ENCODE assay signal across 8 cellular contexts in the genomic region with DNA sequence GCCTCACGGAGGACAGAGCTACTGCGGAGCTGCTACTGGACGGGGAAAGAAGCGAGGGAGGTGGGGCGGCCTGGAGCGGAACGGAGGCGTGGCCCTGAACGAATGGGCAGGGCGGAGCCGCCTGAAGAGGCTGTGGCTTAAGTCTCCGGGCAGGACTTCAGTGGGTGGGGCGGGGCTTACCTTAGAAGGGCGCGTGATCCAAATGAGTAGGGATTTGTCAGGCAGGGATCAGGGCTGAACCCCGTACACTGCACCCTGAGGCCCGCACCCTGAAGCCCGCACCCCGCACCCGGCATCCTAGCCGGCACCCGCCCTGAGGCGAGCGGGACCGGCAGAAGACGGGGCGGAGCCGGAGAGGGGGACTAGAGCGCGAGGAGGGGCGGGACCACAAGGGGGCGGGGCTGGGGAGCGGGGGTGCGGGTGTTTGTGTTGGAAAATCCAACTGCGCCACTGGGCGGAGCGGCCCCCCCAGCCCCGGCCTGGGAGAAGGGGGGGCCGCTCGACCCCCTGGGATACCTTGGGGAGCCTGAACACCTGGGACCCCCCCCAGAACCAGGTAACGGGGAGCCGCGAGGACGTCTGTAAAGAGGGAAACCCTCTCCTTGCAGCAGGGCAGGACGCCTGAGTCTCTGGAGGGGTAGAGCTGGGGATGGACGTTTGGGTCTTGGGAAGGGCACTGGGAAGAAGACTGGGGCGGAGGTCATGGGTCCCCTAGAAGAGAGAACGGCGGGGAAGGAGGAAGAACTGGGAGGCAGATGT. TPM values are rescaled to one million over a fixed set of nuclear protein-coding genes. Genes with fewer than 3 reads are reported as not detected.
DNase-seq lines count a peak whose midpoint lies in the region; TF ChIP-seq lines count a peak whose summit lies in the region.

A gene with protein sequence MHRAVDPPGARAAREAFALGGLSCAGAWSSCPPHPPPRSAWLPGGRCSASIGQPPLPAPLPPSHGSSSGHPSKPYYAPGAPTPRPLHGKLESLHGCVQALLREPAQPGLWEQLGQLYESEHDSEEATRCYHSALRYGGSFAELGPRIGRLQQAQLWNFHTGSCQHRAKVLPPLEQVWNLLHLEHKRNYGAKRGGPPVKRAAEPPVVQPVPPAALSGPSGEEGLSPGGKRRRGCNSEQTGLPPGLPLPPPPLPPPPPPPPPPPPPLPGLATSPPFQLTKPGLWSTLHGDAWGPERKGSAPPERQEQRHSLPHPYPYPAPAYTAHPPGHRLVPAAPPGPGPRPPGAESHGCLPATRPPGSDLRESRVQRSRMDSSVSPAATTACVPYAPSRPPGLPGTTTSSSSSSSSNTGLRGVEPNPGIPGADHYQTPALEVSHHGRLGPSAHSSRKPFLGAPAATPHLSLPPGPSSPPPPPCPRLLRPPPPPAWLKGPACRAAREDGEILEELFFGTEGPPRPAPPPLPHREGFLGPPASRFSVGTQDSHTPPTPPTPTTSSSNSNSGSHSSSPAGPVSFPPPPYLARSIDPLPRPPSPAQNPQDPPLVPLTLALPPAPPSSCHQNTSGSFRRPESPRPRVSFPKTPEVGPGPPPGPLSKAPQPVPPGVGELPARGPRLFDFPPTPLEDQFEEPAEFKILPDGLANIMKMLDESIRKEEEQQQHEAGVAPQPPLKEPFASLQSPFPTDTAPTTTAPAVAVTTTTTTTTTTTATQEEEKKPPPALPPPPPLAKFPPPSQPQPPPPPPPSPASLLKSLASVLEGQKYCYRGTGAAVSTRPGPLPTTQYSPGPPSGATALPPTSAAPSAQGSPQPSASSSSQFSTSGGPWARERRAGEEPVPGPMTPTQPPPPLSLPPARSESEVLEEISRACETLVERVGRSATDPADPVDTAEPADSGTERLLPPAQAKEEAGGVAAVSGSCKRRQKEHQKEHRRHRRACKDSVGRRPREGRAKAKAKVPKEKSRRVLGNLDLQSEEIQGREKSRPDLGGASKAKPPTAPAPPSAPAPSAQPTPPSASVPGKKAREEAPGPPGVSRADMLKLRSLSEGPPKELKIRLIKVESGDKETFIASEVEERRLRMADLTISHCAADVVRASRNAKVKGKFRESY (N-terminal part only) (plus strand): TSS at position 423 of the 759 bp plus-strand sequence. CDS start 11,338 bp downstream, outside the sequence.

- peak within 1 kb of the TSS; percentile 98 for H3K4me2 ChIP-seq in parathyroid adenoma (ENCODE audit: low read length)

- H2AFZ ChIP-seq in parathyroid adenoma, result peak within 1 kb of the TSS; percentile 86

- H3K4me3 ChIP-seq in HFF-Myc (replicated peaks; ENCODE audit: low read depth, low read length) (peak within 1 kb of the TSS; percentile 83), adrenal gland (peak within 1 kb of the TSS; percentile 67 to 76 (median 74)), cardiac muscle cell (peak within 1 kb of the TSS; percentile 84), parathyroid adenoma (ENCODE audit: low read depth, low read length) (peak within 1 kb of the TSS; percentile 96), tibial nerve (peak within 1 kb of the TSS; percentile 65 to 95 (median 75))

- no peaks in the 10 kb centered on the region for H3K27me3 ChIP-seq in adrenal gland
- H3K27me3 ChIP-seq in cardiac muscle cell, result no peaks in the 10 kb centered on the region
- H3K27me3 ChIP-seq in parathyroid adenoma (ENCODE audit: control insufficient read depth, insufficient read depth, low read length), result no peaks in the 10 kb centered on the region
- peaks cover 0 to 17% of the 10 kb centered on the region in 2 donors for H3K27me3 ChIP-seq in tibial nerve

- H3K27ac Mint-ChIP-seq in T-helper 1 cell treated with Interleukin-12 subunit alpha and Interleukin-12 subunit beta and Interleukin-4 antibody, amounts not matched to agents 30 μg/mL and 1 μg/mL, for 36 hours, result peak within 1 kb of the TSS; percentile 95

- TF ChIP-seq CTCF in HFF-Myc (IDR thresholded peaks at IDR 0.05; ENCODE audit: low read depth, low read length, missing control alignments) (no peak), adrenal gland (IDR thresholded peaks at IDR 0.05) (peak in 1 of 6 experiments; percentile 2), cardiac muscle cell (IDR thresholded peaks at IDR 0.05; ENCODE audit: low read depth, low read length) (no peak), parathyroid adenoma (IDR thresholded peaks at IDR 0.05) (peak; percentile 18), tibial nerve (IDR thresholded peaks at IDR 0.05) (peak in 1 of 5 experiments; percentile 4)

- peak within 1 kb of the TSS; percentile 97 for H3K4me3 Mint-ChIP-seq in T-helper 1 cell treated with Interleukin-12 subunit alpha and Interleukin-12 subunit beta and Interleukin-4 antibody, amounts not matched to agents 30 μg/mL and 1 μg/mL, for 36 hours

- DNase-seq in ELR (ENCODE audit: low read depth) (peak; percentile 94), HFF-Myc (ENCODE audit: extremely low read depth, low read depth) (no peak), NCI-H1105 treated with DMSO at 0.1 percent for 48 hours (lab: John Stamatoyannopoulos, UW) (peak; percentile 86), adrenal gland (peak; percentile 92 to 97 (median 96)), cardiac muscle cell (ENCODE audit: low read depth in 1 of 2, low spot score in 1 of 2) (peak; percentile 96), tibial nerve (ENCODE audit: low spot score in 2 of 2) (peak; percentile 92 to 94)

- peak within 1 kb of the TSS; percentile 90 for H3K9ac ChIP-seq in parathyroid adenoma

- peaks cover 37% of the 10 kb centered on the region for H3K4me1 Mint-ChIP-seq in T-helper 1 cell treated with Interleukin-12 subunit alpha and Interleukin-12 subunit beta and Interleukin-4 antibody, amounts not matched to agents 30 μg/mL and 1 μg/mL, for 36 hours (ENCODE audit: low read depth)

- H3K79me2 ChIP-seq in parathyroid adenoma, result peaks cover 9% of the 10 kb centered on the region

- TF ChIP-seq EP300 in tibial nerve (IDR thresholded peaks at IDR 0.05), result peak; percentile 45 to 62

- H3K27ac ChIP-seq in adrenal gland, result peak within 1 kb of the TSS; percentile 98 to 99 (median 98)
- peak within 1 kb of the TSS; percentile 69 for H3K27ac ChIP-seq in cardiac muscle cell
- H3K27ac ChIP-seq in parathyroid adenoma, result peak within 1 kb of the TSS; percentile 99
- H3K27ac ChIP-seq in tibial nerve, result peak within 1 kb of the TSS; percentile 96 to 99 (median 98)

- peaks cover 34% of the 10 kb centered on the region for H3K27me3 Mint-ChIP-seq in T-helper 1 cell treated with Interleukin-12 subunit alpha and Interleukin-12 subunit beta and Interleukin-4 antibody, amounts not matched to agents 30 μg/mL and 1 μg/mL, for 36 hours (ENCODE audit: low read depth)

- 0 to 1% (median 0%) methylated on average over 19 to 49 of the region's 49 CpGs for WGBS in adrenal gland, 4 donors
- WGBS in tibial nerve, 2 donors, result 0 to 1% methylated on average over 33 to 43 of the region's 49 CpGs

- H3K9me3 Mint-ChIP-seq in T-helper 1 cell treated with Interleukin-12 subunit alpha and Interleukin-12 subunit beta and Interleukin-4 antibody, amounts not matched to agents 30 μg/mL and 1 μg/mL, for 36 hours, result no peaks in the 10 kb centered on the region

- peak; percentile 6 to 77 for TF ChIP-seq POLR2A in adrenal gland (IDR thresholded peaks at IDR 0.05)
- TF ChIP-seq POLR2A in tibial nerve (IDR thresholded peaks at IDR 0.05), result peak; percentile 26 to 62

- H3K36me3 ChIP-seq in adrenal gland (replicated peaks in 1 of 2) (no peaks in the 10 kb centered on the region), cardiac muscle cell (no peaks in the 10 kb centered on the region), parathyroid adenoma (ENCODE audit: control insufficient read depth, insufficient read depth, low read length) (no peaks in the 10 kb centered on the region), tibial nerve (no peaks in the 10 kb centered on the region)

- no peaks in the 10 kb centered on the region for H3K36me3 Mint-ChIP-seq in T-helper 1 cell treated with Interleukin-12 subunit alpha and Interleukin-12 subunit beta and Interleukin-4 antibody, amounts not matched to agents 30 μg/mL and 1 μg/mL, for 36 hours (ENCODE audit: low read depth)

- intact Hi-C loops in adrenal gland (cut with DNase I), result no loop called here

- H3K4me1 ChIP-seq in adrenal gland (replicated peaks in 1 of 2) (peaks cover 22 to 26% of the 10 kb centered on the region in 2 donors), cardiac muscle cell (ENCODE audit: low read depth) (peaks cover 12% of the 10 kb centered on the region), parathyroid adenoma (peaks cover 19% of the 10 kb centered on the region), tibial nerve (peaks cover 0 to 37% (median 32%) of the 10 kb centered on the region in 4 donors)

- H3K9me3 ChIP-seq in adrenal gland (replicated peaks in 1 of 3), result no peaks in the 10 kb centered on the region
- no peaks in the 10 kb centered on the region for H3K9me3 ChIP-seq in cardiac muscle cell (ENCODE audit: low read depth)
- H3K9me3 ChIP-seq in parathyroid adenoma (ENCODE audit: control insufficient read depth, low read length), result no peaks in the 10 kb centered on the region
- no peaks in the 10 kb centered on the region for H3K9me3 ChIP-seq in tibial nerve

RNA-seq across cellular contexts. Expression of the gene that starts here (rescaled TPM):
- total RNA-seq in adrenal gland (10 to 100 TPM in 5 of 8 donors, 1 to 10 TPM in 3; 5.8 to 31.2 (median 15.1) TPM), cardiac muscle cell (11.1 and 20.8 TPM in 2 replicates), tibial nerve (10 to 100 TPM in 2 of 4 donors, 1 to 10 TPM in 2; 7.5 to 10.8 (median 9.7) TPM)
- polyA plus RNA-seq in adrenal gland (10 to 100 TPM in 2 of 3 donors, 1 to 10 TPM in 1; 2.2 to 35.9 (median 10.6) TPM), cardiac muscle cell (9.0 and 9.7 TPM in 2 replicates)
